In genomic region chr5:134289509-134290113, GRCh38 we compare ENCODE assay signal across 9 cellular contexts.
DNase-seq lines count a peak whose midpoint lies in the region; ATAC-seq and TF ChIP-seq lines count a peak whose summit lies in the region.
"Had no signal": no experiment of that assay in that cellular context is flagged by ENCODE, and none has a peak within 500 bp of the region (broad histone marks: within the 10 kb centered on the region; RNA-seq: fewer than 3 reads in every experiment).

No MANE protein-coding gene starts in this region.

- POLR2A ChIA-PET in BJ (lab: Charles Lee), result no interaction called here

- ATAC-seq in GM21529 (IDR thresholded peaks at IDR 0.05; ENCODE audit: unreplicated experiment) (peak; percentile 41), GM18511 (IDR thresholded peaks at IDR 0.05; ENCODE audit: unreplicated experiment) (no peak)

- no peaks in the 10 kb centered on the region for H3K4me1 ChIP-seq in suprapubic skin

- TF ChIP-seq EP300 in suprapubic skin (IDR thresholded peaks at IDR 0.05), result no peak

- TF ChIP-seq CTCF in BJ (IDR thresholded peaks at IDR 0.05; ENCODE audit: insufficient read depth, low read depth, low read length), result peak; percentile 69
- TF ChIP-seq CTCF in epithelial cell of proximal tubule (conservative IDR thresholded peaks at IDR 0.05; ENCODE audit: low read depth, low read length), result peak; percentile 80
- peak; percentile 57 to 78 for TF ChIP-seq CTCF in suprapubic skin (IDR thresholded peaks at IDR 0.05)

- no peak overlapping the region for H3K4me3 Mint-ChIP-seq in activated CD4-positive, alpha-beta T cell treated with anti-CD3 and anti-CD28 coated beads, Interleukin-2, amount 10 ng/mL, durations not matched to agents 24 days and 14 days

- H3K4me1 Mint-ChIP-seq in activated CD4-positive, alpha-beta T cell treated with anti-CD3 and anti-CD28 coated beads, Interleukin-2, amount 10 ng/mL, durations not matched to agents 24 days and 14 days, result peaks cover 4% of the 10 kb centered on the region
- H3K4me1 Mint-ChIP-seq: IgD-negative memory B cell had no signal

- no peak overlapping the region for H3K27ac ChIP-seq in suprapubic skin

- H3K4me3 ChIP-seq in BJ (ENCODE audit: low read depth, low read length) (no peak overlapping the region), epithelial cell of proximal tubule (ENCODE audit: low read depth, low read length) (no peak overlapping the region), suprapubic skin (no peak overlapping the region)

- no peaks in the 10 kb centered on the region; the same call in 1 of the 2 replicates for H3K27me3 ChIP-seq in BJ (ENCODE audit: control insufficient read depth, insufficient read depth, low read length)
- no peaks in the 10 kb centered on the region for H3K27me3 ChIP-seq in suprapubic skin

- intact Hi-C loops in activated CD4-positive, alpha-beta T cell treated with anti-CD3 and anti-CD28 coated beads, Interleukin-2, amount 10 ng/mL, durations not matched to agents 24 days and 14 days (cut with micrococcal nuclease), result loop anchor here (1.0 to 10.0 kb wide), 3 partner anchors 62 to 255 kb away; partner anchors contain the start of gene PPP2CA

- peak; percentile 19 for DNase-seq in BJ (ENCODE audit: low read depth)
- peak; percentile 22 for DNase-seq in NCI-H226
- peak; percentile 79 for DNase-seq in activated CD4-positive, alpha-beta T cell treated with anti-CD3 and anti-CD28 coated beads, Interleukin-2, amount 10 ng/mL, durations not matched to agents 24 days and 14 days
- DNase-seq in epithelial cell of proximal tubule (ENCODE audit: low read depth), result no peak
- DNase-seq in mucosa of gallbladder (ENCODE audit: low spot score), result peak; percentile 62
- no peak for DNase-seq in suprapubic skin (ENCODE audit: low spot score in 2 of 2)

- peaks cover 10% of the 10 kb centered on the region for H3K9me3 Mint-ChIP-seq in activated CD4-positive, alpha-beta T cell treated with anti-CD3 and anti-CD28 coated beads, Interleukin-2, amount 10 ng/mL, durations not matched to agents 24 days and 14 days

- WGBS in suprapubic skin, result 44% methylated on average over 7 of the region's 7 CpGs

- H3K27me3 Mint-ChIP-seq in activated CD4-positive, alpha-beta T cell treated with anti-CD3 and anti-CD28 coated beads, Interleukin-2, amount 10 ng/mL, durations not matched to agents 24 days and 14 days, result peaks cover 27% of the 10 kb centered on the region
- H3K27me3 Mint-ChIP-seq: IgD-negative memory B cell had no signal

- no peaks in the 10 kb centered on the region for H3K36me3 ChIP-seq in BJ (ENCODE audit: control insufficient read depth, insufficient read depth, low read length)
- H3K36me3 ChIP-seq in suprapubic skin, result no peaks in the 10 kb centered on the region

- H3K36me3 Mint-ChIP-seq in activated CD4-positive, alpha-beta T cell treated with anti-CD3 and anti-CD28 coated beads, Interleukin-2, amount 10 ng/mL, durations not matched to agents 24 days and 14 days (ENCODE audit: low read depth), result no peaks in the 10 kb centered on the region
- H3K36me3 Mint-ChIP-seq: IgD-negative memory B cell had no signal

- CTCF ChIA-PET in BJ (lab: Yijun Ruan, JAX), result interaction anchor here (0.8 to 13.5 kb wide), 23 partner anchors 9 to 299 kb away, joined by 3 to 277 read pairs (median 4); partner anchors contain the start of gene SKP1

- no peak overlapping the region for H3K27ac Mint-ChIP-seq in activated CD4-positive, alpha-beta T cell treated with anti-CD3 and anti-CD28 coated beads, Interleukin-2, amount 10 ng/mL, durations not matched to agents 24 days and 14 days
- H3K27ac Mint-ChIP-seq: IgD-negative memory B cell had no signal

- no peak for TF ChIP-seq POLR2A in suprapubic skin (IDR thresholded peaks at IDR 0.05)

- H3K9me3 ChIP-seq in suprapubic skin, result no peaks in the 10 kb centered on the region

Comparison
In these comparisons a context has a peak if more than half of its experiments do, and no peak if none do; other contexts are left out.
1. DNase-seq: peak in BJ (single experiment), NCI-H226 (single experiment), activated CD4-positive, alpha-beta T cell treated with anti-CD3 and anti-CD28 coated beads, Interleukin-2, amount 10 ng/mL, durations not matched to agents 24 days and 14 days (single experiment) and mucosa of gallbladder (single experiment); none in epithelial cell of proximal tubule (single experiment) and suprapubic skin (0 of 2).
2. Peak in every context shown above with its lines, with median percentiles within 50 percentile points of each other: CTCF ChIP-seq.